29 cellular contexts compared by ENCODE assay signal in the genomic region with DNA sequence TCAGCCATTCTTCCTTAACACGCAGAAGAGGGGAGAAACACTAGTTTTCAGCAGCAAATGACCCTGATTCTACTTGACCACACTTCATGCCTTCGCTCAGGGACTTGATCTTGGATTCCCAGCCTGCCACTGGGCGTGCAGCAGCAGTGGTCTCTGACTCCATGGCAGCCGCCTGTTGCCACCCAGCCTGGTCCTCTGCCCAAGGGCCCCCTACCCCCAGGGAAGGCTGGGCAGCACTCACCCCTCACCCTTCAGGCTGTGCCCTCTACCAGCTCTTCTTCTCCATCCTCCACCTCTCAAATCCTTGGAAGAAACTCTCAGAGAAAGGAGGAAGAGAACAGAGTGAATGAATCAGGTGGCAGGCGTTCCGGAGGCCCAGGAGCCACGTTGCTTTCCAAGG.
"Had no signal": no experiment of that assay in that cellular context is flagged by ENCODE, and none has a peak within 500 bp of the region (broad histone marks: within the 10 kb centered on the region; RNA-seq: fewer than 3 reads in every experiment).

No MANE protein-coding gene starts in this region.

- H3K4me1 ChIP-seq: heart left ventricle, left ventricle myocardium inferior, parathyroid adenoma, right atrium auricular region, suprapubic skin, uterus had no signal

- H3K79me2 ChIP-seq: parathyroid adenoma had no signal

- H3K4me3 Mint-ChIP-seq: immature natural killer cell; memory B cell; naive thymus-derived CD4-positive, alpha-beta T cell; nephron; neural crest cell; stimulated activated memory B cell treated with anti-CD40 and anti-IgM and Interleukin-4, amounts not matched to agents 10 μg/mL and 1 μg/mL and 100 μg/mL, for 72 hours had no signal

- DNase-seq: heart left ventricle; hypothalamus; immature natural killer cell; left ventricle myocardium inferior; midbrain; mucosa of descending colon; naive thymus-derived CD4-positive, alpha-beta T cell; occipital lobe; small intestine; stimulated activated CD4-positive, alpha-beta T cell treated with anti-CD3 and anti-CD28 coated beads, Interleukin-1b, Interleukin-23, amount 100 ng/mL, for 48 hours; stimulated activated CD4-positive, alpha-beta T cell treated with anti-CD3 and anti-CD28 coated beads, Interleukin-2, amount 100 ng/mL, for 48 hours; stimulated activated CD4-positive, alpha-beta T cell treated with anti-CD3 and anti-CD28 coated beads, Interleukin-4, amount 100 ng/mL, for 4 hours; stimulated activated CD8-positive, alpha-beta memory T cell treated with anti-CD3 and anti-CD28 coated beads, Interleukin-4, amount 100 ng/mL, for 48 hours; stimulated activated naive CD4-positive, alpha-beta T cell treated with Interleukin-2 at 50 U/mL for 16 hours; trophoblast cell; uterus had no signal

- H3K36me3 Mint-ChIP-seq: immature natural killer cell; memory B cell; stimulated activated memory B cell treated with anti-CD40 and anti-IgM and Interleukin-4, amounts not matched to agents 10 μg/mL and 1 μg/mL and 100 μg/mL, for 72 hours had no signal

- ATAC-seq: naive thymus-derived CD4-positive, alpha-beta T cell; sciatic nerve; stimulated activated memory B cell treated with anti-CD40 and anti-IgM and Interleukin-4, amounts not matched to agents 10 μg/mL and 1 μg/mL and 100 μg/mL, for 72 hours had no signal

- H3K9me3 ChIP-seq: heart left ventricle, left ventricle myocardium inferior, mucosa of descending colon, neutrophil, right atrium auricular region, suprapubic skin, thoracic aorta, tibial artery, uterus had no signal

- FAIRE-seq: islet of Langerhans, small intestine had no signal

- H3K27me3 ChIP-seq: heart left ventricle, right atrium auricular region, suprapubic skin, tibial artery, uterus had no signal

- H3K27ac ChIP-seq: heart left ventricle, left ventricle myocardium inferior, neutrophil, parathyroid adenoma, right atrium auricular region, suprapubic skin, thoracic aorta, tibial artery, uterus had no signal

- H3K27ac Mint-ChIP-seq: immature natural killer cell; memory B cell; nephron; progenitor cell of endocrine pancreas; stimulated activated memory B cell treated with anti-CD40 and anti-IgM and Interleukin-4, amounts not matched to agents 10 μg/mL and 1 μg/mL and 100 μg/mL, for 72 hours had no signal

- H3K9me3 Mint-ChIP-seq: immature natural killer cell; memory B cell; nephron; neural crest cell; stimulated activated memory B cell treated with anti-CD40 and anti-IgM and Interleukin-4, amounts not matched to agents 10 μg/mL and 1 μg/mL and 100 μg/mL, for 72 hours had no signal

- H3K36me3 ChIP-seq: neutrophil, uterus had no signal

- H2AFZ ChIP-seq: parathyroid adenoma had no signal

- H3K4me3 ChIP-seq: heart left ventricle, left ventricle myocardium inferior, mucosa of descending colon, right atrium auricular region, suprapubic skin, thoracic aorta, tibial artery, uterus had no signal

- H3K9ac ChIP-seq: parathyroid adenoma had no signal

- H3K4me1 Mint-ChIP-seq: immature natural killer cell; memory B cell; naive thymus-derived CD4-positive, alpha-beta T cell; neural crest cell; stimulated activated memory B cell treated with anti-CD40 and anti-IgM and Interleukin-4, amounts not matched to agents 10 μg/mL and 1 μg/mL and 100 μg/mL, for 72 hours had no signal
